Comparison of ENCODE assay signal across 11 cellular contexts in the genomic region with DNA sequence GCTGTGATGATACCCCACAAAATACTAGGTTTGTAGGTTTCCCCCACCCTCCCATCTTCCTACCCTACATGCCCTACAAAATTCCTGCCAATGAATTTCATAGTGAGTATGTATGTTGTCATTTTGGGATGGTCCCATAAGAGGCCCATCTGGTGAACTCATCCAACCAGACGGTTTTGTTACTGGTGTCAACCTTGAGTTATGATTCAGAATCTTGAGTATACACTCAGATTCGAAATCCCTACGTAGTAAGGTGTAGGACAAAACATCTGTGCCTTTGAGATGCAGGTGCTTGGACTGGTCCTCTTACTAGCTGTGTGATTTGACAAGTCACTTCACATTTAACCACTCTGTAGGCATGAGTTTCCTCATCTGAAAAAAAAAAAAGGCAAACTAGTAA. TPM values are rescaled to one million over a fixed set of nuclear protein-coding genes. Genes with fewer than 3 reads are reported as not detected.
DNase-seq lines count a peak whose midpoint lies in the region; ATAC-seq and TF ChIP-seq lines count a peak whose summit lies in the region.
"Had no signal": no experiment of that assay in that cellular context is flagged by ENCODE, and none has a peak within 500 bp of the region (broad histone marks: within the 10 kb centered on the region; RNA-seq: fewer than 3 reads in every experiment).

No MANE protein-coding gene starts in this region.

- H3K79me1 ChIP-seq in IMR-90 (ENCODE audit: low read depth in 1 of 2, low read length in 2 of 2) = peaks cover 13 to 58% of the 10 kb centered on the region in 2 experiments; a peak in 3 of 4 replicates

- WGBS in IMR-90 (ENCODE audit: extremely low coverage in 2 of 2, insufficient read length in 1 of 2), 2 experiments = no CpG with 5 or more reads among the region's 3 CpGs
- WGBS in adrenal gland, 4 donors = 21 to 66% (median 43%) methylated on average over 3 of the region's 3 CpGs

- no peak for TF ChIP-seq RAD21 in IMR-90 (IDR thresholded peaks at IDR 0.05; ENCODE audit: low read length)

- H3K18ac ChIP-seq in IMR-90 (ENCODE audit: low read depth, low read length) = no peak overlapping the region

- no peak overlapping the region for H2AFZ ChIP-seq in IMR-90 (replicated peaks; ENCODE audit: low read length, poor library complexity)

- H3K36me3 ChIP-seq in IMR-90 (ENCODE audit: control insufficient read depth, insufficient read depth, low read length) (peaks cover 4% of the 10 kb centered on the region; the same call in 1 of the 2 replicates), adrenal gland (replicated peaks in 1 of 2) (no peaks in the 10 kb centered on the region), mucosa of descending colon (ENCODE audit: low read depth) (no peaks in the 10 kb centered on the region)

- H3K4me3 ChIP-seq in IMR-90 (ENCODE audit: insufficient read depth, low read depth, low read length) (no peak overlapping the region), adrenal gland (peak overlapping the region in 1 of 4 donors; percentile 73), mucosa of descending colon (no peak overlapping the region)

- intact Hi-C loops in CD4-positive, alpha-beta T cell (cut with DNase I, micrococcal nuclease) = no loop called here
- intact Hi-C loops in IMR-90 (cut with micrococcal nuclease) = no loop called here
- intact Hi-C loops in adrenal gland (cut with DNase I) = no loop called here
- intact Hi-C loops in natural killer cell (cut with micrococcal nuclease) = no loop called here
- intact Hi-C loops in mucosa of descending colon (cut with DNase I, micrococcal nuclease) = no loop called here

- ATAC-seq in CD4-positive, alpha-beta T cell (ENCODE audit: poor library complexity) = no peak
- ATAC-seq in IMR-90 (ENCODE audit: low read depth) (no peak), natural killer cell (no peak), GM19328 (IDR thresholded peaks at IDR 0.05; ENCODE audit: unreplicated experiment) (no peak), mucosa of descending colon (no peak), omental fat pad (ENCODE audit: low FRiP score) (no peak)
- ATAC-seq: left cardiac atrium had no signal

- POLR2A ChIA-PET in CD4-positive, alpha-beta T cell (lab: Charles Lee) = interaction anchor here (0.9 to 7.0 kb wide), 4 partner anchors 56 to 350 kb away, joined by 6 to 146 read pairs (median 80); partner anchors contain the start of genes EIF2A, ERICH6, SELENOT and SERP1
- POLR2A ChIA-PET in IMR-90 (lab: Charles Lee; ENCODE audit: unreplicated experiment) = no interaction called here

- peak overlapping the region; percentile 88 for H3K27ac Mint-ChIP-seq in CD4-positive, alpha-beta T cell
- peak overlapping the region; percentile 94 to 100 for H3K27ac Mint-ChIP-seq in natural killer cell

- peaks cover 6% of the 10 kb centered on the region; the same call in 1 of the 2 replicates for H3K9me1 ChIP-seq in IMR-90 (ENCODE audit: insufficient read depth, low read length)

- peaks cover 50% of the 10 kb centered on the region for H4K20me1 ChIP-seq in IMR-90 (ENCODE audit: insufficient read depth, low read length)

- H2AK5ac ChIP-seq in IMR-90 (ENCODE audit: low read depth, low read length) = no peak overlapping the region

- no TSS peak for BruUV-seq in IMR-90 (replicated peaks; lab: Mats Ljungman, UMichigan)

- peaks cover 73% of the 10 kb centered on the region for H3K4me1 Mint-ChIP-seq in CD4-positive, alpha-beta T cell (ENCODE audit: low read depth)
- peaks cover 54 to 58% of the 10 kb centered on the region in 2 donors for H3K4me1 Mint-ChIP-seq in natural killer cell

- H4K91ac ChIP-seq in IMR-90 (ENCODE audit: insufficient read depth, low read depth, low read length) = no peak overlapping the region

- H3K27ac ChIP-seq in CD4-positive, alpha-beta T cell (ENCODE audit: low read depth, low read length) = peak overlapping the region; percentile 25
- H3K27ac ChIP-seq in IMR-90 (ENCODE audit: insufficient read depth, low read length) (no peak overlapping the region), adrenal gland (peak overlapping the region; percentile 98 to 99 (median 98))

- peaks cover 72% of the 10 kb centered on the region for H3K36me3 Mint-ChIP-seq in CD4-positive, alpha-beta T cell (ENCODE audit: low read depth)
- no peaks in the 10 kb centered on the region for H3K36me3 Mint-ChIP-seq in natural killer cell

- H3K9ac ChIP-seq in IMR-90 (ENCODE audit: low read depth, low read length) = no peak overlapping the region

- H3K9me3 Mint-ChIP-seq in CD4-positive, alpha-beta T cell = no peaks in the 10 kb centered on the region
- no peaks in the 10 kb centered on the region for H3K9me3 Mint-ChIP-seq in natural killer cell

- H2AK9ac ChIP-seq in IMR-90 (replicated peaks; ENCODE audit: low read depth, low read length, poor library complexity) = no peak overlapping the region

- H2BK15ac ChIP-seq in IMR-90 (ENCODE audit: low read depth, low read length) = no peak overlapping the region

- no peak overlapping the region for H4K8ac ChIP-seq in IMR-90 (ENCODE audit: low read depth in 2 of 2, low read length in 2 of 2)

- H3K56ac ChIP-seq in IMR-90 (ENCODE audit: extremely low read depth, insufficient read depth, low read length) = no peak overlapping the region

- H3K14ac ChIP-seq in IMR-90 (replicated peaks; ENCODE audit: low read depth, low read length) = no peak overlapping the region

- no peak overlapping the region for H2BK20ac ChIP-seq in IMR-90 (ENCODE audit: low read depth, low read length)

- no peak for DNase-seq in CD4-positive, alpha-beta T cell
- DNase-seq in IMR-90 (no peak), adrenal gland (no peak), natural killer cell (no peak), mucosa of descending colon (no peak), omental fat pad (ENCODE audit: low spot score) (no peak)
- no peak for DNase-seq in activated effector memory CD4-positive, alpha-beta T cell treated with Interleukin-2 at 50 U/mL for 16 hours
- DNase-seq: DMS 273 treated with DMSO at 0.1 percent for 48 hours, left cardiac atrium had no signal

- no peaks in the 10 kb centered on the region for H3K27me3 ChIP-seq in CD4-positive, alpha-beta T cell (ENCODE audit: control insufficient read depth, insufficient read depth, low read length)
- no peaks in the 10 kb centered on the region for H3K27me3 ChIP-seq in IMR-90 (ENCODE audit: control insufficient read depth, insufficient read depth, low read length)
- H3K27me3 ChIP-seq in adrenal gland = no peaks in the 10 kb centered on the region

- TF ChIP-seq POLR2A in IMR-90 (IDR thresholded peaks at IDR 0.05; ENCODE audit: low read depth, low read length) (no peak), adrenal gland (IDR thresholded peaks at IDR 0.05) (no peak)

- peak overlapping the region; percentile 94 for H3K4me3 Mint-ChIP-seq in CD4-positive, alpha-beta T cell
- peak overlapping the region; percentile 96 for H3K4me3 Mint-ChIP-seq in natural killer cell

- CTCF ChIA-PET in CD4-positive, alpha-beta T cell (lab: Charles Lee) = interaction anchor here (1.5 to 2.3 kb wide), 3 partner anchors 28 to 215 kb away, joined by 3 to 5 read pairs (median 4); no protein-coding TSS in a partner anchor
- CTCF ChIA-PET in IMR-90 (lab: Yijun Ruan, JAX) = interaction anchor here (0.6 to 1.0 kb wide), 2 partner anchors 38 to 133 kb away, joined by 3 to 6 read pairs; no protein-coding TSS in a partner anchor

- in situ Hi-C loops in IMR-90 (cut with MboI; ENCODE audit: low sequenced_read_pairs) = no loop called here

- peaks cover 8% of the 10 kb centered on the region for H3K4me1 ChIP-seq in IMR-90 (ENCODE audit: control insufficient read depth, insufficient read depth, low read length)
- H3K4me1 ChIP-seq in adrenal gland (replicated peaks in 1 of 2) = peaks cover 50 to 68% of the 10 kb centered on the region in 2 donors
- peaks cover 63% of the 10 kb centered on the region for H3K4me1 ChIP-seq in mucosa of descending colon (ENCODE audit: low read depth)

- H2BK120ac ChIP-seq in IMR-90 (ENCODE audit: low read depth, low read length) = no peak overlapping the region

- H3K9me3 ChIP-seq in CD4-positive, alpha-beta T cell (ENCODE audit: control insufficient read depth, low read length) = no peaks in the 10 kb centered on the region
- H3K9me3 ChIP-seq in IMR-90 (ENCODE audit: control insufficient read depth, insufficient read depth, low read length) (no peaks in the 10 kb centered on the region), adrenal gland (replicated peaks in 1 of 3) (no peaks in the 10 kb centered on the region), mucosa of descending colon (no peaks in the 10 kb centered on the region)

- H2BK5ac ChIP-seq in IMR-90 (ENCODE audit: low read depth, low read length, poor library complexity, severe bottlenecking) = no peak overlapping the region

- no peak for TF ChIP-seq CTCF in CD4-positive, alpha-beta T cell (IDR thresholded peaks at IDR 0.05)
- no peak for TF ChIP-seq CTCF in IMR-90 (conservative IDR thresholded peaks at IDR 0.05; ENCODE audit: low read depth, low read length)
- TF ChIP-seq CTCF in adrenal gland (IDR thresholded peaks at IDR 0.05) = no peak
- TF ChIP-seq CTCF in natural killer cell (IDR thresholded peaks at IDR 0.05) = no peak
- TF ChIP-seq CTCF in mucosa of descending colon (IDR thresholded peaks at IDR 0.05) = no peak
- no peak for TF ChIP-seq CTCF in omental fat pad (IDR thresholded peaks at IDR 0.05)

- 0 out of 2 replicates have a peak overlapping the region, but pooled peaks have one; percentile 6 for H3K23ac ChIP-seq in IMR-90 (ENCODE audit: low read depth, low read length)

- H4K5ac ChIP-seq in IMR-90 (ENCODE audit: low read depth, low read length) = no peak overlapping the region

- H3K27me3 Mint-ChIP-seq in CD4-positive, alpha-beta T cell = no peaks in the 10 kb centered on the region
- H3K27me3 Mint-ChIP-seq in natural killer cell (ENCODE audit: low read depth in 2 of 2) = no peaks in the 10 kb centered on the region

- H3K4ac ChIP-seq in IMR-90 (ENCODE audit: low read depth, low read length) = no peak overlapping the region

- H3K4me2 ChIP-seq in IMR-90 (ENCODE audit: low read depth, low read length) = no peak overlapping the region

- dilution Hi-C loops in IMR-90 (cut with HindIII; ENCODE audit: low sequenced_read_pairs, unreplicated experiment) = no loop called here

RNA-seq across cellular contexts. Expression of gene SIAH2, which starts 3.6 kb away (rescaled TPM):
- total RNA-seq in CD4-positive, alpha-beta T cell = 10 to 100 TPM; 73.7 to 76.1 TPM
- total RNA-seq in IMR-90 (2012; rRNA removed) (24.7 and 26.1 TPM in 2 replicates), adrenal gland (100 to 1,000 TPM in 6 of 8 donors, 10 to 100 TPM in 2; 59.8 to 216 (median 121) TPM), natural killer cell (10 to 100 TPM; 22.7 to 25.7 (median 23.8) TPM), mucosa of descending colon (10 to 100 TPM; 17.2 to 31.8 (median 23.5) TPM), omental fat pad (10 to 100 TPM; 30.6 to 45.3 (median 32.1) TPM)
- polyA plus RNA-seq in IMR-90 (2012; rRNA removed) (61.8 and 78.2 TPM in 2 replicates), adrenal gland (10 to 100 TPM; 22.1 to 75.6 (median 24.3) TPM)
- 10.3 and 19.5 TPM in 2 replicates for polyA plus RNA-seq in IMR-90 (2012; cell fraction: cytosol; rRNA removed)
- 16.8 and 18.9 TPM in 2 replicates for polyA plus RNA-seq in IMR-90 (2012; cell fraction: nucleus; rRNA removed; ENCODE audit: low replicate concordance)

RNA-seq across cellular contexts. Expression of gene ERICH6, which starts 55.6 kb away (rescaled TPM):
- total RNA-seq in CD4-positive, alpha-beta T cell = not detected
- total RNA-seq in IMR-90 (2012; rRNA removed) (under 0.01 TPM in 1 of 2 replicates, not detected in the other), adrenal gland (under 1 TPM in 3 of 8 donors, not detected in 5; 0.46 to 0.55 (median 0.47) TPM), natural killer cell (1 to 10 TPM in 2 of 3 donors, under 1 TPM in 1; 0.35 to 3.7 (median 3.6) TPM), mucosa of descending colon (not detected), omental fat pad (not detected)
- polyA plus RNA-seq in IMR-90 (2012; rRNA removed) (not detected in 2 replicates), adrenal gland (not detected)
- polyA plus RNA-seq in IMR-90 (2012; cell fraction: cytosol; rRNA removed) = not detected in 2 replicates
- 0.03 TPM in 1 of 2 replicates, not detected in the other for polyA plus RNA-seq in IMR-90 (2012; cell fraction: nucleus; rRNA removed; ENCODE audit: low replicate concordance)
- total RNA-seq: renal cortical epithelial cell had no signal
